In the genomic region with DNA sequence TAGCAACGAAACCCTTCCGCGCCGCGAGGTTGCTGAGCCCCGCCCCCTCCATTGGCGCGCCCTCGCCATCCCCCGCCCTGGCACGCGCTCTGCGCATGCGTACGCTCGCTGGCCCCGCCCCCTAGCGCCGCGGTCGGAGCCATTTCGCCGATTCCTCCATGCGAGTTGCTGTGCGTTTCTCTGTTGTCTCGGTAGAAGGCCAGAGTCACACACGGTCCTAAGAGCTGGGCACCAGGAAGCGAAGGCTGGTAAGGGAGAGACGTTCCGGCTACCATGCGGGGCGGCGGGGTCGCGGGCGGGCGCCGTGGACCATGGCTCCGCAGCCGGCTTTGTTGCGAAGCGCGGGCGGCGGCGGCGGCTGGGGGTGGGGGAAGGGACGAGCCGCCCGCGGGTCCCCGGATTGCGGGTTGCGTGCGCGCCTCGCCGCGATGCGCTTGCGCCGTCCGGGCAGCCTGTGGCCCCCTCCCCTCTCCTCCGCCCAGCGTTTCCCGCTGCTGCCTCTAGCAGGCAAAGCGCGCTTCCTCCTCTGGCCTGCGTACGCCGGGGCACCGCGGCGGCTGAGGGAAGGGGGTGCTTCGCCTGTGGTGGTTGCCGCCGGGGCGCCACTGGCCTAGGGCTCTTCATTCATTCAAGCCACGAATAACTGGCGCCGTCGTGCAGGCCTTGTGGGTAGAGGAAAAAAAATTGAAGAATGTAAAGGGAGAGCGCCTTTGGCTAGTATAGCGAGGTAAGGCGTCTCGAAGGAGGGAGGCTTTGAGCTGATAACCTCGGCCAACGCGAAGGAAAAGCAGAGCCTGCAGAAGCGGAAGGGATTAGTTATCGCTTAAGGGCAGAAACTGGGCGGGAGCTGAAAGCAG, we compare ENCODE assay signal across 8 cellular contexts. TPM values are rescaled to one million over a fixed set of nuclear protein-coding genes. Genes with fewer than 3 reads are reported as not detected.
DNase-seq lines count a peak whose midpoint lies in the region; ATAC-seq and TF ChIP-seq lines count a peak whose summit lies in the region.

A gene (plus strand): TSS at position 139 of the 857 bp plus-strand sequence. CDS start 3,220 bp downstream, outside the sequence.

- H3K9me2 ChIP-seq in SU-DHL-6 (replicated peaks; ENCODE audit: insufficient read depth, low read length), result no peaks in the 10 kb centered on the region

- H3K9me3 ChIP-seq in SU-DHL-6 (ENCODE audit: insufficient read depth, low read length), result no peaks in the 10 kb centered on the region
- H3K9me3 ChIP-seq in parathyroid adenoma (ENCODE audit: control insufficient read depth, low read length), result no peaks in the 10 kb centered on the region
- no peaks in the 10 kb centered on the region for H3K9me3 ChIP-seq in tibial nerve

- DNase-seq in NCI-H128 (lab: John Stamatoyannopoulos, UW; ENCODE audit: unreplicated experiment) (peak; percentile 94), Right ventricle myocardium superior (peak; percentile 97), tibial nerve (ENCODE audit: low spot score in 2 of 2) (peak; percentile 87 to 90)
- peak; percentile 78 for DNase-seq in activated naive CD8-positive, alpha-beta T cell treated with anti-CD3 and anti-CD28 coated beads, Interleukin-2, amount 50 U/mL, for 16 hours (ENCODE audit: low read depth, low spot score)

- intact Hi-C loops in Right ventricle myocardium superior (cut with DNase I), result no loop called here

- H3K79me2 ChIP-seq in SU-DHL-6 (ENCODE audit: insufficient read depth, low read length) (peaks cover 50% of the 10 kb centered on the region), parathyroid adenoma (peaks cover 24% of the 10 kb centered on the region)

- no peaks in the 10 kb centered on the region for H3K4me1 ChIP-seq in parathyroid adenoma
- peaks cover 0 to 49% (median 32%) of the 10 kb centered on the region in 4 donors for H3K4me1 ChIP-seq in tibial nerve

- WGBS in tibial nerve, 2 donors, result 0 to 1% methylated on average over 28 to 33 of the region's 92 CpGs

- no peaks in the 10 kb centered on the region for H3K27me3 ChIP-seq in SU-DHL-6 (ENCODE audit: low read length)
- H3K27me3 ChIP-seq in parathyroid adenoma (ENCODE audit: control insufficient read depth, insufficient read depth, low read length), result no peaks in the 10 kb centered on the region
- H3K27me3 ChIP-seq in tibial nerve, result no peaks in the 10 kb centered on the region

- peak in 1 of 2 donors; percentile 98 for TF ChIP-seq EP300 in tibial nerve (IDR thresholded peaks at IDR 0.05)

- H3K27ac ChIP-seq in SU-DHL-6 (ENCODE audit: low read depth, low read length), result peak within 1 kb of the TSS; percentile 88
- H3K27ac ChIP-seq in parathyroid adenoma, result peak within 1 kb of the TSS; percentile 80
- peak within 1 kb of the TSS; percentile 75 to 95 (median 94) for H3K27ac ChIP-seq in tibial nerve

- peak; percentile 88 to 96 for TF ChIP-seq POLR2A in tibial nerve (IDR thresholded peaks at IDR 0.05)

- H3K9ac ChIP-seq in SU-DHL-6 (ENCODE audit: low read length) (peak within 1 kb of the TSS; percentile 87), parathyroid adenoma (no peak within 1 kb of the TSS)

- TF ChIP-seq CTCF in GM12872 (IDR thresholded peaks at IDR 0.05; ENCODE audit: insufficient read depth, low read depth, low read length) (0 out of 3 replicates have a peak, but pooled peaks have one; percentile 29), SU-DHL-6 (IDR thresholded peaks at IDR 0.05; ENCODE audit: insufficient read depth, low read length, poor library complexity, severe bottlenecking) (no peak), parathyroid adenoma (IDR thresholded peaks at IDR 0.05) (no peak), tibial nerve (IDR thresholded peaks at IDR 0.05) (peak in 2 of 5 experiments; percentile 54 to 58)

- H3K4me2 ChIP-seq in SU-DHL-6 (ENCODE audit: low read depth, low read length, poor library complexity, severe bottlenecking), result peak within 1 kb of the TSS; percentile 86
- H3K4me2 ChIP-seq in parathyroid adenoma (ENCODE audit: low read length), result peak within 1 kb of the TSS; percentile 85

- peak; percentile 82 for ATAC-seq in HG02759 (IDR thresholded peaks at IDR 0.05; ENCODE audit: unreplicated experiment)
- peak; percentile 97 for ATAC-seq in Right ventricle myocardium superior (ENCODE audit: poor library complexity)

- H2AFZ ChIP-seq in SU-DHL-6 (ENCODE audit: low read depth, low read length, severe bottlenecking) (peak within 1 kb of the TSS; percentile 83), parathyroid adenoma (peak within 1 kb of the TSS; percentile 91)

- peaks cover 38% of the 10 kb centered on the region for H4K20me1 ChIP-seq in SU-DHL-6 (ENCODE audit: low read depth, low read length)

- H3K4me3 ChIP-seq in SU-DHL-6 (ENCODE audit: insufficient read depth, low read length, poor library complexity, severe bottlenecking) (peak within 1 kb of the TSS; percentile 79), parathyroid adenoma (ENCODE audit: low read depth, low read length) (peak within 1 kb of the TSS; percentile 91), tibial nerve (peak within 1 kb of the TSS; percentile 61 to 90 (median 68))

- H3F3A ChIP-seq in SU-DHL-6 (ENCODE audit: insufficient read depth), result peaks cover 9% of the 10 kb centered on the region

- H3K36me3 ChIP-seq in SU-DHL-6 (ENCODE audit: low read length), result peaks cover 35% of the 10 kb centered on the region
- no peaks in the 10 kb centered on the region for H3K36me3 ChIP-seq in parathyroid adenoma (ENCODE audit: control insufficient read depth, insufficient read depth, low read length)
- H3K36me3 ChIP-seq in tibial nerve, result peaks cover 0 to 13% (median 7%) of the 10 kb centered on the region in 3 donors

RNA-seq across cellular contexts. Expression of the gene that starts here (rescaled TPM):
- 54.9 TPM for total RNA-seq in Right ventricle myocardium superior
- 100 to 1,000 TPM in 2 of 4 donors, 10 to 100 TPM in 2; 89.1 to 148 (median 109) TPM for total RNA-seq in tibial nerve

Comparison
In these comparisons a context has a peak if more than half of its experiments do, and no peak if none do; other contexts are left out.
1. Peak in every context shown above with its lines: DNase-seq, ATAC-seq, H3K4me3 ChIP-seq and H3K27ac ChIP-seq.